Comparison of ENCODE assay signal across 35 cellular contexts in the genomic region with DNA sequence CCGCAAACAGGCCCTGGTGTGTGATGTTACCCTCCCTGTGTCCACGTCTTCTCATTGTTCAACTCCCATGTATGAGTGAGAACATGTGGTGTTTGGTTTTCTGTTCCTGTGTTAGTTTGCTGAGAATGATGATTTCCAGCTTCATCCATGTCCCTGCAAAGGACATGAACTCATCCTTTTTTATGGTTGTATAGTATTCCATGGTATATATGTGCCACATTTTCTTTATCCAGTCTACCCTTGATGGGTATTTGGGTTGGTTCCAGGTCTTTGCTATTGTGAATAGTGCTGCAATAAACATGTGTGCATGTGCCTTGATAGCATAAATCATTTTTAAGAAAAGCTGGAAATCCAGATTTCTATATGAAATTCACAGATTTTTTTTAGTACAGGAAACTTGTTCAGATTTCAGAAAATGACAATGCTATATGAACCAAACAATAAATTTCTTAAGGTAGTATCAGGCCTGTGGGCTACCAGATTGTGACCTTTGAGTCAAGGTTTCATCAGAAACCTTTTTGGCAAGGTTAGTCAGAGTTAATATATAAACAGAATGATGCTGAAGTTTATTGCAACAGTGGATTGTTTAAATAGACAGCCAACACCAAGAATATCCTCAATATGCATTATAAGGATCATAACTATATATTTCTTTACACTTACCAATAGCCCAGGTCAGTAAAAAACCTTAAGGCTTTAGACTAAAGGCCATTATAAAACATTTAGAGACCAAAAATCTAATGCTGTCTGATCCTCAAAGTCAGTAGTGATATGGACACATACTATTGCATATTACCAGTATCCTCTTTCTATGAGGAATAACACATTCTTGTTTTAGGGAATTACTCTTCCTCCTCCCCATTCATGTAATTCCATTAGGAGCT.
DNase-seq lines count a peak whose midpoint lies in the region; ATAC-seq, FAIRE-seq and TF ChIP-seq lines count a peak whose summit lies in the region.
"Had no signal": no experiment of that assay in that cellular context is flagged by ENCODE, and none has a peak within 500 bp of the region (broad histone marks: within the 10 kb centered on the region; RNA-seq: fewer than 3 reads in every experiment).

No MANE protein-coding gene starts in this region.

- no peak overlapping the region for H3K4me3 ChIP-seq in body of pancreas
- H3K4me3 ChIP-seq: adrenal gland; BLaER1 treated with 17β-estradiol and CSF1 and Interleukin-3, amounts not matched to agents 10 nM and 100 nM; GM23248; heart right ventricle; smooth muscle cell; tibial nerve had no signal

- H3K4me1 Mint-ChIP-seq in naive thymus-derived CD8-positive, alpha-beta T cell: no peaks in the 10 kb centered on the region
- H3K4me1 Mint-ChIP-seq: T-cell had no signal

- no peaks in the 10 kb centered on the region for H3K27me3 ChIP-seq in body of pancreas
- H3K27me3 ChIP-seq: adrenal gland; BLaER1 treated with 17β-estradiol and CSF1 and Interleukin-3, amounts not matched to agents 10 nM and 100 nM; brain microvascular endothelial cell; heart right ventricle; tibial nerve had no signal

- WGBS in body of pancreas, 2 donors: 100% methylated on average over 2 of the region's 2 CpGs

- POLR2A ChIA-PET in naive thymus-derived CD8-positive, alpha-beta T cell (lab: Charles Lee): no interaction called here

- H3K36me3 Mint-ChIP-seq in naive thymus-derived CD8-positive, alpha-beta T cell: no peaks in the 10 kb centered on the region
- H3K36me3 Mint-ChIP-seq: T-cell had no signal

- intact Hi-C loops in body of pancreas (cut with DNase I): no loop called here

- peaks cover 0 to 5% (median 0%) of the 10 kb centered on the region in 5 donors for H3K27me3 Mint-ChIP-seq in naive thymus-derived CD8-positive, alpha-beta T cell

- no peaks in the 10 kb centered on the region for H3K36me3 ChIP-seq in body of pancreas (replicated peaks in 1 of 2; ENCODE audit: insufficient read depth in 1 of 2, low read depth in 2 of 2)
- H3K36me3 ChIP-seq: adrenal gland; BLaER1 treated with 17β-estradiol and CSF1 and Interleukin-3, amounts not matched to agents 10 nM and 100 nM; brain microvascular endothelial cell; heart right ventricle; tibial nerve had no signal

- peaks cover 58% of the 10 kb centered on the region for H3K4me1 ChIP-seq in body of pancreas
- H3K4me1 ChIP-seq: BLaER1 treated with 17β-estradiol and CSF1 and Interleukin-3, amounts not matched to agents 10 nM and 100 nM had no signal

- no peak for TF ChIP-seq CTCF in body of pancreas (IDR thresholded peaks at IDR 0.05)

- H3K27ac ChIP-seq in body of pancreas: no peak overlapping the region
- H3K27ac ChIP-seq: adrenal gland; BLaER1 treated with 17β-estradiol and CSF1 and Interleukin-3, amounts not matched to agents 10 nM and 100 nM; brain microvascular endothelial cell; epithelial cell of prostate; foreskin keratinocyte; GM23248; heart right ventricle; tibial nerve had no signal

- no peaks in the 10 kb centered on the region for H3K9me3 Mint-ChIP-seq in naive thymus-derived CD8-positive, alpha-beta T cell
- H3K9me3 Mint-ChIP-seq: activated naive CD4-positive, alpha-beta T cell treated with anti-CD3 and anti-CD28 coated beads for 36 hours; activated T-helper 1 cell treated with anti-CD3 and anti-CD28 coated beads, Interleukin-12 subunit alpha, Interleukin-12 subunit beta, Interleukin-2, Interleukin-4 antibody, amounts not matched to agents 30 ng/mL and 10 ng/mL and 1 ng/mL, durations not matched to agents 14 hours and 24 hours and 36 hours; nephron had no signal

- H3K4me3 Mint-ChIP-seq in naive thymus-derived CD8-positive, alpha-beta T cell: no peak overlapping the region
- H3K4me3 Mint-ChIP-seq: activated naive CD4-positive, alpha-beta T cell treated with anti-CD3 and anti-CD28 coated beads for 36 hours; activated T-helper 1 cell treated with anti-CD3 and anti-CD28 coated beads, Interleukin-12 subunit alpha, Interleukin-12 subunit beta, Interleukin-2, Interleukin-4 antibody, amounts not matched to agents 30 ng/mL and 10 ng/mL and 1 ng/mL, durations not matched to agents 14 hours and 24 hours and 36 hours; nephron; T-cell had no signal

- TF ChIP-seq POLR2A in body of pancreas (IDR thresholded peaks at IDR 0.05): no peak

- DNase-seq in HCEC 1CT (peak; percentile 63), body of pancreas (no peak), renal cortical epithelial cell (ENCODE audit: low read depth) (peak; percentile 85), C1 segment of cervical spinal cord (lab: John Stamatoyannopoulos, UW) (no peak), DMS79 treated with DMSO at 0.1 percent for 48 hours (lab: John Stamatoyannopoulos, UW) (no peak)
- no peak for DNase-seq in naive thymus-derived CD8-positive, alpha-beta T cell
- DNase-seq: activated CD4-positive, alpha-beta T cell treated with anti-CD3 and anti-CD28 coated beads, Interleukin-2, amount 50 U/mL, for 4 hours; activated CD4-positive, CD25-positive, alpha-beta regulatory T cell; activated CD8-positive, alpha-beta memory T cell treated with anti-CD3 and anti-CD28 coated beads, Interleukin-2, amount 50 U/mL, for 4 hours; activated naive CD4-positive, alpha-beta T cell treated with anti-CD3 and anti-CD28 coated beads for 36 hours; adrenal gland; brain microvascular endothelial cell; Caco-2; DND-41; effector CD4-positive, alpha-beta T cell; foreskin keratinocyte; GM23248; heart right ventricle; KBM-7; left ventricle myocardium superior; midbrain; NCI-H1436; NCI-H345; NCI-H748 treated with DMSO at 0.1 percent for 48 hours; retina; RPMI8226; stimulated activated CD4-positive, alpha-beta T cell treated with anti-CD3 and anti-CD28 coated beads, Interleukin-2, amount 100 ng/mL, for 24 hours; T-cell had no signal

- ATAC-seq in body of pancreas: peak; percentile 38
- no peak for ATAC-seq in naive thymus-derived CD8-positive, alpha-beta T cell
- ATAC-seq: foreskin keratinocyte, heart right ventricle, left ventricle myocardium superior, T-cell had no signal

- FAIRE-seq in islet of Langerhans (lab: Jason Lieb, UNC): peak; percentile 53

- peak overlapping the region in 1 of 10 donors; percentile 60 for H3K27ac Mint-ChIP-seq in naive thymus-derived CD8-positive, alpha-beta T cell
- H3K27ac Mint-ChIP-seq: activated naive CD4-positive, alpha-beta T cell treated with anti-CD3 and anti-CD28 coated beads for 36 hours; activated T-helper 1 cell treated with anti-CD3 and anti-CD28 coated beads, Interleukin-12 subunit alpha, Interleukin-12 subunit beta, Interleukin-2, Interleukin-4 antibody, amounts not matched to agents 30 ng/mL and 10 ng/mL and 1 ng/mL, durations not matched to agents 14 hours and 24 hours and 36 hours; nephron; T-cell had no signal

- H3K9me3 ChIP-seq in body of pancreas: no peaks in the 10 kb centered on the region
- H3K9me3 ChIP-seq: adrenal gland; BLaER1 treated with 17β-estradiol and CSF1 and Interleukin-3, amounts not matched to agents 10 nM and 100 nM; Caco-2; heart right ventricle; tibial nerve had no signal

Comparison
In these comparisons a context has a peak if more than half of its experiments do, and no peak if none do; other contexts are left out.
1. DNase-seq: peak in HCEC 1CT (single experiment) and renal cortical epithelial cell (single experiment); none in body of pancreas (0 of 4), naive thymus-derived CD8-positive, alpha-beta T cell (0 of 10), C1 segment of cervical spinal cord (0 of 14) and DMS79 treated with DMSO at 0.1 percent for 48 hours (single experiment).